Comparison of ENCODE assay signal across 16 cellular contexts in genomic region chr1:145706282-145706681, GRCh38. TPM values are rescaled to one million over a fixed set of nuclear protein-coding genes. Genes with fewer than 3 reads are reported as not detected.
A peak's percentile ranks its signal among the peaks of the same experiment; 100 is the strongest.
DNase-seq lines count a peak whose midpoint lies in the region; ATAC-seq, FAIRE-seq and TF ChIP-seq lines count a peak whose summit lies in the region.
"Had no signal": no experiment of that assay in that cellular context is flagged by ENCODE, and none has a peak within 500 bp of the region (broad histone marks: within the 10 kb centered on the region; RNA-seq: fewer than 3 reads in every experiment).

No MANE protein-coding gene starts in this region.

- H3K27ac ChIP-seq in body of pancreas = peak overlapping the region in 3 of 4 donors; percentile 70 to 76 (median 71)
- peak overlapping the region; percentile 82 to 88 for H3K27ac ChIP-seq in kidney (ENCODE audit: low read depth in 2 of 2, low read length in 2 of 2)
- H3K27ac ChIP-seq: esophagus squamous epithelium had no signal

- WGBS in body of pancreas, 2 donors = 43 to 58% methylated on average over 2 of the region's 2 CpGs

- H3K36me3 ChIP-seq in body of pancreas (replicated peaks in 1 of 2; ENCODE audit: insufficient read depth in 1 of 2, low read depth in 2 of 2) (no peaks in the 10 kb centered on the region), kidney (ENCODE audit: control insufficient read depth in 1 of 2, insufficient read depth in 2 of 2, low read length in 2 of 2) (peaks cover 0 to 4% of the 10 kb centered on the region in 2 donors)
- H3K36me3 ChIP-seq: esophagus squamous epithelium had no signal

- TF ChIP-seq POLR2A in body of pancreas (IDR thresholded peaks at IDR 0.05) = no peak

- no peaks in the 10 kb centered on the region for H3K27me3 ChIP-seq in body of pancreas
- H3K27me3 ChIP-seq: esophagus squamous epithelium had no signal

- no peak for ATAC-seq in body of pancreas
- ATAC-seq in HG03565 (IDR thresholded peaks at IDR 0.05; ENCODE audit: unreplicated experiment) = no peak
- ATAC-seq in GM19463 (IDR thresholded peaks at IDR 0.05; ENCODE audit: unreplicated experiment) = no peak

- H3K9me3 ChIP-seq in body of pancreas (no peaks in the 10 kb centered on the region), kidney (ENCODE audit: control insufficient read depth in 1 of 2, low read length in 2 of 2) (no peaks in the 10 kb centered on the region)
- H3K9me3 ChIP-seq: esophagus squamous epithelium, mucosa of descending colon had no signal

- intact Hi-C loops in body of pancreas (cut with DNase I) = no loop called here
- intact Hi-C loops in kidney (cut with DNase I) = no loop called here

- TF ChIP-seq CTCF in body of pancreas (IDR thresholded peaks at IDR 0.05) (no peak), kidney (IDR thresholded peaks at IDR 0.05; ENCODE audit: borderline replicate concordance, extremely low read depth, insufficient read depth) (no peak)

- peak overlapping the region in 1 of 2 donors; percentile 68 for H3K9ac ChIP-seq in kidney (ENCODE audit: low read length in 2 of 2)

- H3K4me3 ChIP-seq in body of pancreas (no peak overlapping the region), kidney (ENCODE audit: low read length in 2 of 2) (peak overlapping the region; percentile 74 to 79)
- H3K4me3 ChIP-seq: esophagus squamous epithelium, mucosa of descending colon had no signal

- H3K4me1 ChIP-seq in body of pancreas (peaks cover 42% of the 10 kb centered on the region), kidney (ENCODE audit: control insufficient read depth in 1 of 2, insufficient read depth in 1 of 2, low read depth in 1 of 2, low read length in 2 of 2) (peaks cover 14 to 17% of the 10 kb centered on the region in 2 donors)

- DNase-seq in AG08395 (ENCODE audit: low spot score) (peak; percentile 43), HT1080 (ENCODE audit: low read depth) (peak; percentile 77), body of pancreas (no peak), kidney (no peak), activated gamma-delta T cell (lab: John Stamatoyannopoulos, UW) (no peak)
- DNase-seq in activated CD4-positive, alpha-beta T cell treated with anti-CD3 and anti-CD28 coated beads, Interleukin-2, amount 50 U/mL, for 1 hour = no peak
- DNase-seq: activated naive CD4-positive, alpha-beta T cell treated with anti-CD3 and anti-CD28 coated beads for 36 hours; central memory CD4-positive, alpha-beta T cell; esophagus squamous epithelium; KBM-7; mucosa of descending colon; NCI-H187; NCI-H748 treated with DMSO at 0.1 percent for 48 hours had no signal

- FAIRE-seq in kidney (lab: Jason Lieb, UNC) = no peak

RNA-seq across cellular contexts. Expression of gene PDZK1, which starts 0.9 kb away (rescaled TPM):
- total RNA-seq in HT1080 (2014; rRNA removed; shearing (Covaris generic)) = not detected in 2 replicates
- polyA plus RNA-seq in HT1080 (2015; cell fraction: cytosol; rRNA removed) = 0.06 TPM in 1 of 2 replicates, not detected in the other
- polyA plus RNA-seq in HT1080 (2015; cell fraction: nucleus; rRNA removed) = 0.26 and 0.33 TPM in 2 replicates
- total RNA-seq in body of pancreas = 10 to 100 TPM in 1 of 2 donors, 1 to 10 TPM in 1; 7.8 to 24.7 TPM
- total RNA-seq in kidney = 152 TPM
- polyA plus RNA-seq in kidney (ENCODE audit: insufficient read depth, low read depth, low replicate concordance) = 659 TPM
- total RNA-seq: activated naive CD4-positive, alpha-beta T cell treated with anti-CD3 and anti-CD28 coated beads for 36 hours had no signal

RNA-seq across cellular contexts. Expression of gene CD160, which starts 13.0 kb away (rescaled TPM):
- not detected in 2 replicates for total RNA-seq in HT1080 (2014; rRNA removed; shearing (Covaris generic))
- not detected in 2 replicates for polyA plus RNA-seq in HT1080 (2015; cell fraction: cytosol; rRNA removed)
- polyA plus RNA-seq in HT1080 (2015; cell fraction: nucleus; rRNA removed) = not detected in 2 replicates
- total RNA-seq in body of pancreas (not detected), kidney (0.60 TPM)
- not detected for polyA plus RNA-seq in kidney (ENCODE audit: insufficient read depth, low read depth, low replicate concordance)
- total RNA-seq: activated naive CD4-positive, alpha-beta T cell treated with anti-CD3 and anti-CD28 coated beads for 36 hours; esophagus squamous epithelium; posterior vena cava had no signal

Comparison
In these comparisons a context has a peak if more than half of its experiments do, and no peak if none do; other contexts are left out.
1. DNase-seq: peak in AG08395 (single experiment) and HT1080 (single experiment); none in body of pancreas (0 of 4), kidney (single experiment), activated gamma-delta T cell (single experiment) and activated CD4-positive, alpha-beta T cell treated with anti-CD3 and anti-CD28 coated beads, Interleukin-2, amount 50 U/mL, for 1 hour (single experiment).
2. H3K4me3 ChIP-seq: peak in kidney (2 of 2); none in body of pancreas (0 of 2).